In genomic region chr7:24971333-24972165, GRCh38 we compare ENCODE assay signal across 8 cellular contexts. TPM values are rescaled to one million over a fixed set of nuclear protein-coding genes. Genes with fewer than 3 reads are reported as not detected.
DNase-seq lines count a peak whose midpoint lies in the region; ATAC-seq and TF ChIP-seq lines count a peak whose summit lies in the region.
"Had no signal": no experiment of that assay in that cellular context is flagged by ENCODE, and none has a peak within 500 bp of the region (broad histone marks: within the 10 kb centered on the region; RNA-seq: fewer than 3 reads in every experiment).

No MANE protein-coding gene starts in this region.

- H3K27ac Mint-ChIP-seq in chondrocyte (ENCODE audit: unreplicated experiment) = peak overlapping the region; percentile 91

- peak; percentile 84 for DNase-seq in GM03348 (ENCODE audit: low spot score)
- DNase-seq in NCI-H2171 (lab: John Stamatoyannopoulos, UW) = peak; percentile 47
- DNase-seq in chondrocyte (ENCODE audit: low spot score) = no peak
- DNase-seq in renal cortical epithelial cell (ENCODE audit: low read depth) = peak; percentile 85
- no peak for DNase-seq in superior temporal gyrus (ENCODE audit: extremely low spot score)
- no peak for DNase-seq in AML-193 (lab: John Stamatoyannopoulos, UW)
- DNase-seq: aorta had no signal

- H3K4me3 Mint-ChIP-seq in chondrocyte (ENCODE audit: unreplicated experiment) = no peak overlapping the region

- no peak for ATAC-seq in GM18505 (IDR thresholded peaks at IDR 0.05; ENCODE audit: unreplicated experiment)

- H3K9me3 Mint-ChIP-seq in chondrocyte (ENCODE audit: low read depth) = no peaks in the 10 kb centered on the region

- H3K27me3 Mint-ChIP-seq in chondrocyte (ENCODE audit: low read depth) = peaks cover 3% of the 10 kb centered on the region

- peaks cover 34% of the 10 kb centered on the region for H3K4me1 Mint-ChIP-seq in chondrocyte (ENCODE audit: low read depth)

- TF ChIP-seq CTCF in chondrocyte (IDR thresholded peaks at IDR 0.05) = no peak

- no peak for TF ChIP-seq POLR2A in GM18505 (IDR thresholded peaks at IDR 0.05; ENCODE audit: borderline replicate concordance, extremely low read depth, insufficient read depth, insufficient read length)

- no peaks in the 10 kb centered on the region for H3K36me3 Mint-ChIP-seq in chondrocyte (ENCODE audit: low read depth)

RNA-seq across cellular contexts. Expression of gene OSBPL3, which starts 8.4 kb away (rescaled TPM):
- 5.7 to 10.6 TPM (median 7.6 TPM) in 3 replicates for total RNA-seq in chondrocyte
- total RNA-seq in renal cortical epithelial cell = 42.7 and 43.8 TPM in 2 replicates

Comparison
In these comparisons a context has a peak if more than half of its experiments do, and no peak if none do; other contexts are left out.
1. DNase-seq: peak in GM03348 (single experiment), NCI-H2171 (single experiment) and renal cortical epithelial cell (single experiment); none in chondrocyte (single experiment), superior temporal gyrus (single experiment) and AML-193 (0 of 2).